31 cellular contexts compared by ENCODE assay signal in the genomic region with DNA sequence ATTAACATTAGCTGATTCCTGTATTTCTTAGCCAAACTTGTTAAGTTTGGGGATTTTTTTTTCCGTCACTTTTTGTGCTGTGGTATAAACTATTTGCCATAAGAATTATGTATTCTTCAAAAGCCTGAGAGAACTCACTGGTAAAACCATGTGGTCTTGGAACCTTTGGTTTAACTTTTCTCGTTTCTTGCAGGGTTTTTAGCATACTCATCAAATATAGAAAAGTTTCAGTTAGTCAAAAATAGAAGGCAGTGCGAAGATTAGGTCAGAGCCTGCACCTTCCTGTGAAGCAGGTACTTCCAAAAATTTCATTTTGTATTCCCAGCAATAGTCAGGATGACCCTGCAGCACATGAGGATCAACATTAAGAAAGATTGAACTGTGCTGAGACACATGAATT.
"Had no signal": no experiment of that assay in that cellular context is flagged by ENCODE, and none has a peak within 500 bp of the region (broad histone marks: within the 10 kb centered on the region; RNA-seq: fewer than 3 reads in every experiment).

No MANE protein-coding gene starts in this region.

- H3K4me1 Mint-ChIP-seq: endodermal cell; stimulated activated naive CD8-positive, alpha-beta T cell treated with anti-CD3 and anti-CD28 coated beads, Interleukin-15, amount 100 ng/mL, for 72 hours had no signal

- H3K36me3 Mint-ChIP-seq: mesothelial cell of epicardium; natural killer cell treated with Interleukin-12 subunit alpha and Interleukin-12 subunit beta and Interleukin-15 and Interleukin-18, amount 100 ng/mL, for 72 hours had no signal

- H3K36me3 ChIP-seq: colonic mucosa, gastrocnemius medialis, ovary, suprapubic skin, transverse colon, upper lobe of right lung, uterus had no signal

- H3K9me3 ChIP-seq: colonic mucosa, gastrocnemius medialis, mucosa of descending colon, ovary, suprapubic skin, transverse colon, upper lobe of right lung, uterus had no signal

- H3K27ac ChIP-seq: colonic mucosa, epithelial cell of prostate, suprapubic skin, upper lobe of right lung had no signal

- ATAC-seq: esophagus mucosa; gastrocnemius medialis; mucosa of descending colon; natural killer cell treated with Interleukin-12 subunit alpha and Interleukin-12 subunit beta and Interleukin-15 and Interleukin-18, amount 100 ng/mL, for 72 hours; sciatic nerve; stimulated activated naive CD8-positive, alpha-beta T cell treated with anti-CD3 and anti-CD28 coated beads, Interleukin-15, amount 100 ng/mL, for 72 hours; upper lobe of right lung had no signal

- H3K27ac Mint-ChIP-seq: dendritic cell treated with granulocyte-macrophage colony-stimulating factor and Interleukin-4, amounts not matched to agents 40 ng/mL and 50 ng/mL, for 4 days; endodermal cell; memory B cell; stimulated activated naive CD8-positive, alpha-beta T cell treated with anti-CD3 and anti-CD28 coated beads, Interleukin-15, amount 100 ng/mL, for 72 hours had no signal

- H3K9me3 Mint-ChIP-seq: dendritic cell treated with granulocyte-macrophage colony-stimulating factor and Interleukin-4, amounts not matched to agents 40 ng/mL and 50 ng/mL, for 4 days; endodermal cell; mesothelial cell of epicardium; natural killer cell treated with Interleukin-12 subunit alpha and Interleukin-12 subunit beta and Interleukin-15 and Interleukin-18, amount 100 ng/mL, for 72 hours; stimulated activated naive CD8-positive, alpha-beta T cell treated with anti-CD3 and anti-CD28 coated beads, Interleukin-15, amount 100 ng/mL, for 72 hours had no signal

- FAIRE-seq: keratinocyte had no signal

- H3K27me3 ChIP-seq: colonic mucosa, gastrocnemius medialis, ovary, suprapubic skin, transverse colon, upper lobe of right lung, uterus had no signal

- H3K4me3 ChIP-seq: colonic mucosa, gastrocnemius medialis, lung, mucosa of descending colon, ovary, smooth muscle cell, suprapubic skin, transverse colon, upper lobe of right lung, uterus had no signal

- H3K27me3 Mint-ChIP-seq: memory B cell; naive B cell; natural killer cell treated with Interleukin-12 subunit alpha and Interleukin-12 subunit beta and Interleukin-15 and Interleukin-18, amount 100 ng/mL, for 72 hours had no signal

- H3K4me3 Mint-ChIP-seq: dendritic cell treated with granulocyte-macrophage colony-stimulating factor and Interleukin-4, amounts not matched to agents 40 ng/mL and 50 ng/mL, for 4 days; endodermal cell; memory B cell; mesothelial cell of epicardium; naive B cell; natural killer cell treated with Interleukin-12 subunit alpha and Interleukin-12 subunit beta and Interleukin-15 and Interleukin-18, amount 100 ng/mL, for 72 hours; stimulated activated naive CD8-positive, alpha-beta T cell treated with anti-CD3 and anti-CD28 coated beads, Interleukin-15, amount 100 ng/mL, for 72 hours had no signal

- DNase-seq: colonic mucosa; effector CD8-positive, alpha-beta T cell; endodermal cell; foreskin fibroblast; gastrocnemius medialis; head of caudate nucleus; mucosa of descending colon; naive B cell; nucleus accumbens; ovary; posterior cingulate gyrus; stimulated activated CD4-positive, alpha-beta T cell treated with anti-CD3 and anti-CD28 coated beads, Interleukin-12 subunit alpha, Interleukin-12 subunit beta, amount 100 ng/mL, for 4 hours; stimulated activated CD4-positive, alpha-beta T cell treated with anti-CD3 and anti-CD28 coated beads, Interleukin-1b, Interleukin-23, amount 100 ng/mL, for 48 hours; stimulated activated CD4-positive, alpha-beta T cell treated with anti-CD3 and anti-CD28 coated beads, Interleukin-4, amount 100 ng/mL, for 1 hour; stimulated activated CD8-positive, alpha-beta memory T cell treated with anti-CD3 and anti-CD28 coated beads, Interleukin-4, amount 100 ng/mL, for 48 hours; stimulated activated naive CD4-positive, alpha-beta T cell; stimulated activated naive CD8-positive, alpha-beta T cell treated with anti-CD3 and anti-CD28 coated beads, Interleukin-15, amount 100 ng/mL, for 72 hours; transverse colon; upper lobe of right lung; uterus had no signal

- H3K4me2 ChIP-seq: smooth muscle cell had no signal

- H3K4me1 ChIP-seq: colonic mucosa, upper lobe of right lung had no signal
